In the genomic region with DNA sequence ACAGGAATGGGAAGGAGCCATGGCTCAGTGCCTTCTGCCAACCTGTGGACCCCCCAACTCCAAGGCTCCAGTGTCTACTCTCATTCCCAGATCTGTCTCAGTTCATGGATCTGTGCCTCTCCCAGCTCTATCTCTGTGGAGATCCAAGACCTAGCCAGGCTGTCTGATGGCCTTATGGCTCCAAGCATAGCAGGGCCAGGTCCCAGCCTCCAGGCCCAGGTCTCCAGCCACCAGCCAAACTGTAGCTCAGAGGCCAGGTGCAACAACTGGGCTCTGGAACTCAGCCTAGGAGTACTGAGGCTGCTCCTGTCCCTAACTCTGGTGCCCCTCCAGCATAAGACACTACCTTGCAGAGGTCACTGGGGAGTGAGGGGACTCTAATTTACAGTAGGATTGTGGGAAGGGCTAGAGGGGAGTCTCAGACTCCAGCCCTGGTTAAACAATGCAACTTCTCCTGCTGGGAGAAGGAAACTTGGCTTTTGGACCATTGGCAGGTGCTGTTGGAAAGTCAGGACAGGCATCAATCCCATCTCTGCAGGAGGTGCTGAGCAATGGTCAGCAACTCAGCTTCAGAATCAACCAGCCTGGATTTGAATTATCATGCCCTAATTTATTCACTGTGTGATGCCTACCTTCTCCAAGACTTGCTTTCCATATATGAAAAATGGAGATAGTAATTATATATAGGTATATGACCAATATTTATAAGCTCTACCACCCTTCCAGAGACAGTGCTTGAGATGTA, we compare ENCODE assay signal across 1 cellular context.
TF ChIP-seq lines count a peak whose summit lies in the region.

No MANE protein-coding gene starts in this region.

TF ChIP-seq in GM23338, 12 proteins besides CTCF, POLR2A, EP300 and RAD21 (continued from another document):
- TF ChIP-seq, protein P1, sequence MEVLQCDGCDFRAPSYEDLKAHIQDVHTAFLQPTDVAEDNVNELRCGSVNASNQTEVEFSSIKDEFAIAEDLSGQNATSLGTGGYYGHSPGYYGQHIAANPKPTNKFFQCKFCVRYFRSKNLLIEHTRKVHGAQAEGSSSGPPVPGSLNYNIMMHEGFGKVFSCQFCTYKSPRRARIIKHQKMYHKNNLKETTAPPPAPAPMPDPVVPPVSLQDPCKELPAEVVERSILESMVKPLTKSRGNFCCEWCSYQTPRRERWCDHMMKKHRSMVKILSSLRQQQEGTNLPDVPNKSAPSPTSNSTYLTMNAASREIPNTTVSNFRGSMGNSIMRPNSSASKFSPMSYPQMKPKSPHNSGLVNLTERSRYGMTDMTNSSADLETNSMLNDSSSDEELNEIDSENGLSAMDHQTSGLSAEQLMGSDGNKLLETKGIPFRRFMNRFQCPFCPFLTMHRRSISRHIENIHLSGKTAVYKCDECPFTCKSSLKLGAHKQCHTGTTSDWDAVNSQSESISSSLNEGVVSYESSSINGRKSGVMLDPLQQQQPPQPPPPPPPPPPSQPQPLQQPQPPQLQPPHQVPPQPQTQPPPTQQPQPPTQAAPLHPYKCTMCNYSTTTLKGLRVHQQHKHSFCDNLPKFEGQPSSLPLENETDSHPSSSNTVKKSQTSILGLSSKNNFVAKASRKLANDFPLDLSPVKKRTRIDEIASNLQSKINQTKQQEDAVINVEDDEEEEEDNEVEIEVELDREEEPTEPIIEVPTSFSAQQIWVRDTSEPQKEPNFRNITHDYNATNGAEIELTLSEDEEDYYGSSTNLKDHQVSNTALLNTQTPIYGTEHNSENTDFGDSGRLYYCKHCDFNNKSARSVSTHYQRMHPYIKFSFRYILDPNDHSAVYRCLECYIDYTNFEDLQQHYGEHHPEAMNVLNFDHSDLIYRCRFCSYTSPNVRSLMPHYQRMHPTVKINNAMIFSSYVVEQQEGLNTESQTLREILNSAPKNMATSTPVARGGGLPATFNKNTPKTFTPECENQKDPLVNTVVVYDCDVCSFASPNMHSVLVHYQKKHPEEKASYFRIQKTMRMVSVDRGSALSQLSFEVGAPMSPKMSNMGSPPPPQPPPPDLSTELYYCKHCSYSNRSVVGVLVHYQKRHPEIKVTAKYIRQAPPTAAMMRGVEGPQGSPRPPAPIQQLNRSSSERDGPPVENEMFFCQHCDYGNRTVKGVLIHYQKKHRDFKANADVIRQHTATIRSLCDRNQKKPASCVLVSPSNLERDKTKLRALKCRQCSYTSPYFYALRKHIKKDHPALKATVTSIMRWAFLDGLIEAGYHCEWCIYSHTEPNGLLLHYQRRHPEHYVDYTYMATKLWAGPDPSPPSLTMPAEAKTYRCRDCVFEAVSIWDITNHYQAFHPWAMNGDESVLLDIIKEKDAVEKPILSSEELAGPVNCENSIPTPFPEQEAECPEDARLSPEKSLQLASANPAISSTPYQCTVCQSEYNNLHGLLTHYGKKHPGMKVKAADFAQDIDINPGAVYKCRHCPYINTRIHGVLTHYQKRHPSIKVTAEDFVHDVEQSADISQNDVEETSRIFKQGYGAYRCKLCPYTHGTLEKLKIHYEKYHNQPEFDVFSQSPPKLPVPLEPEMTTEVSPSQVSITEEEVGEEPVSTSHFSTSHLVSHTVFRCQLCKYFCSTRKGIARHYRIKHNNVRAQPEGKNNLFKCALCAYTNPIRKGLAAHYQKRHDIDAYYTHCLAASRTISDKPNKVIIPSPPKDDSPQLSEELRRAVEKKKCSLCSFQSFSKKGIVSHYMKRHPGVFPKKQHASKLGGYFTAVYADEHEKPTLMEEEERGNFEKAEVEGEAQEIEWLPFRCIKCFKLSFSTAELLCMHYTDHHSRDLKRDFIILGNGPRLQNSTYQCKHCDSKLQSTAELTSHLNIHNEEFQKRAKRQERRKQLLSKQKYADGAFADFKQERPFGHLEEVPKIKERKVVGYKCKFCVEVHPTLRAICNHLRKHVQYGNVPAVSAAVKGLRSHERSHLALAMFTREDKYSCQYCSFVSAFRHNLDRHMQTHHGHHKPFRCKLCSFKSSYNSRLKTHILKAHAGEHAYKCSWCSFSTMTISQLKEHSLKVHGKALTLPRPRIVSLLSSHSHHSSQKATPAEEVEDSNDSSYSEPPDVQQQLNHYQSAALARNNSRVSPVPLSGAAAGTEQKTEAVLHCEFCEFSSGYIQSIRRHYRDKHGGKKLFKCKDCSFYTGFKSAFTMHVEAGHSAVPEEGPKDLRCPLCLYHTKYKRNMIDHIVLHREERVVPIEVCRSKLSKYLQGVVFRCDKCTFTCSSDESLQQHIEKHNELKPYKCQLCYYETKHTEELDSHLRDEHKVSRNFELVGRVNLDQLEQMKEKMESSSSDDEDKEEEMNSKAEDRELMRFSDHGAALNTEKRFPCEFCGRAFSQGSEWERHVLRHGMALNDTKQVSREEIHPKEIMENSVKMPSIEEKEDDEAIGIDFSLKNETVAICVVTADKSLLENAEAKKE (CRISPR knock-in tag; IDR thresholded peaks at IDR 0.05): no peak
- TF ChIP-seq CREB1 (CRISPR knock-in tag; IDR thresholded peaks at IDR 0.05; ENCODE audit: low read depth): no peak
- TF ChIP-seq, protein P2, sequence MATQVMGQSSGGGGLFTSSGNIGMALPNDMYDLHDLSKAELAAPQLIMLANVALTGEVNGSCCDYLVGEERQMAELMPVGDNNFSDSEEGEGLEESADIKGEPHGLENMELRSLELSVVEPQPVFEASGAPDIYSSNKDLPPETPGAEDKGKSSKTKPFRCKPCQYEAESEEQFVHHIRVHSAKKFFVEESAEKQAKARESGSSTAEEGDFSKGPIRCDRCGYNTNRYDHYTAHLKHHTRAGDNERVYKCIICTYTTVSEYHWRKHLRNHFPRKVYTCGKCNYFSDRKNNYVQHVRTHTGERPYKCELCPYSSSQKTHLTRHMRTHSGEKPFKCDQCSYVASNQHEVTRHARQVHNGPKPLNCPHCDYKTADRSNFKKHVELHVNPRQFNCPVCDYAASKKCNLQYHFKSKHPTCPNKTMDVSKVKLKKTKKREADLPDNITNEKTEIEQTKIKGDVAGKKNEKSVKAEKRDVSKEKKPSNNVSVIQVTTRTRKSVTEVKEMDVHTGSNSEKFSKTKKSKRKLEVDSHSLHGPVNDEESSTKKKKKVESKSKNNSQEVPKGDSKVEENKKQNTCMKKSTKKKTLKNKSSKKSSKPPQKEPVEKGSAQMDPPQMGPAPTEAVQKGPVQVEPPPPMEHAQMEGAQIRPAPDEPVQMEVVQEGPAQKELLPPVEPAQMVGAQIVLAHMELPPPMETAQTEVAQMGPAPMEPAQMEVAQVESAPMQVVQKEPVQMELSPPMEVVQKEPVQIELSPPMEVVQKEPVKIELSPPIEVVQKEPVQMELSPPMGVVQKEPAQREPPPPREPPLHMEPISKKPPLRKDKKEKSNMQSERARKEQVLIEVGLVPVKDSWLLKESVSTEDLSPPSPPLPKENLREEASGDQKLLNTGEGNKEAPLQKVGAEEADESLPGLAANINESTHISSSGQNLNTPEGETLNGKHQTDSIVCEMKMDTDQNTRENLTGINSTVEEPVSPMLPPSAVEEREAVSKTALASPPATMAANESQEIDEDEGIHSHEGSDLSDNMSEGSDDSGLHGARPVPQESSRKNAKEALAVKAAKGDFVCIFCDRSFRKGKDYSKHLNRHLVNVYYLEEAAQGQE (IDR thresholded peaks at IDR 0.05; ENCODE audit: unreplicated experiment): no peak
TF ChIP-seq in GM23338: peak in this region for 0.
